1 cellular context compared by ENCODE assay signal in the genomic region with DNA sequence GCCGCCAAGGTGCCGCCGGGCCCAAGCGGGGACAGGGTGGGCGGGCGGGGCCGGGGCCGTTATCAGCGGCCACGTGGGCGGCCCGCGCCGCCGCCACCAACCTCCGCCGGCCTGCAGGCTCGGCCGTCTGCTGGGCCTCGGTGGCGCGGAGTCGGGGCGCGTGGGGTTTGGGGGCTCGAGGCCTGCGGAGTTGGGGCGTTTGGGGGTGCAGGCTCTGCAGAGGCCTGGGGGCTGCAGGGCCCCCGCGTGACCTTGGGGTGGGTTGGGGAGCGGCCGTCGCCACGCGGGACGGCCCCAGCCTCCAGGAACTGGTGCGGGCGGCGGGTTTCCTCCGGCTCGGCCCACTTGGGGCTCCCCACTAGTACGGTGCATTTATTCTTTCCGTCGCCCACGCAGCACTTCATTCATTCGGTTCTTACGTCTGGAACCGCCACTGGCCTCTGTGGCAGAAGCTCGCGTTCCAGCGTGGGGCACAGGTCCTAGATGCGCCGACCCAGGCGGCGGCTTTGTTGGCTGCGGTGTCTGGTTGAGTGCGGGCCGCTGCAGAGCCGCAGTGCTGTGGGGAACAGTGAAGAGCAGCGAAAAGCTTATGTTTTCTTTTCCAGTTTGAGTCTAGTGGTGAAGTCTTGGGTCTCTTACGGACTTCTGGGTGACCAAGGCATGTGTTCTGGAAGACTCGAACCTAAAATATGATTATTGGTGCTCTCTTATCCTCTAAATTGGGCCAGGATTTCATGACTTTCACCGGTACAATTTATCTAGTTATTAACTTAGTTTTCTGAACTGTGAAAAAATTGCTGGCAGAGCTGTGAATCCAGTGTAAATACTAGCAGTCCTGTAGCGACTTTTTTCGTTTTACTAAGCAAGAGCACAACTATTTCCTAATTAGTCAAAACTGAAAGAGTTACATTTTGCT.
A peak's percentile ranks its signal among the peaks of the same experiment; 100 is the strongest.
TF ChIP-seq lines count a peak whose summit lies in the region.

No MANE protein-coding gene starts in this region.

TF ChIP-seq in HCT116, 20 proteins besides CTCF, POLR2A, EP300 and RAD21 (continued from another document):
- TF ChIP-seq REST (IDR thresholded peaks at IDR 0.05; ENCODE audit: low read depth) (no peak), ELF1 (IDR thresholded peaks at IDR 0.05; ENCODE audit: borderline replicate concordance, low read depth) (no peak), JUND (IDR thresholded peaks at IDR 0.05) (no peak), ZNF274 (IDR thresholded peaks at IDR 0.05; ENCODE audit: low read depth, low read length) (no peak), FOSL1 (IDR thresholded peaks at IDR 0.05; ENCODE audit: low read depth) (no peak), SIN3A (IDR thresholded peaks at IDR 0.05; ENCODE audit: low read depth) (no peak), ZFX (IDR thresholded peaks at IDR 0.05) (peak; percentile 92; the same call in 1 of the 2 replicates), TCF7L2 (IDR thresholded peaks at IDR 0.05; ENCODE audit: borderline replicate concordance, extremely low read depth, insufficient read depth, insufficient read length) (no peak), POLR2AphosphoS5 (IDR thresholded peaks at IDR 0.05; ENCODE audit: low read depth, low read length) (no peak), SRF (IDR thresholded peaks at IDR 0.05; ENCODE audit: low read depth) (no peak)
- TF ChIP-seq, protein P1, sequence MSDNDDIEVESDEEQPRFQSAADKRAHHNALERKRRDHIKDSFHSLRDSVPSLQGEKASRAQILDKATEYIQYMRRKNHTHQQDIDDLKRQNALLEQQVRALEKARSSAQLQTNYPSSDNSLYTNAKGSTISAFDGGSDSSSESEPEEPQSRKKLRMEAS (IDR thresholded peaks at IDR 0.05) = no peak
